8 cellular contexts compared by ENCODE assay signal in genomic region chr13:76991796-76992547, GRCh38. TPM values are rescaled to one million over a fixed set of nuclear protein-coding genes. Genes with fewer than 3 reads are reported as not detected.
A peak's percentile ranks its signal among the peaks of the same experiment; 100 is the strongest.
DNase-seq lines count a peak whose midpoint lies in the region; ATAC-seq and TF ChIP-seq lines count a peak whose summit lies in the region.

Gene CLN5 (plus strand): TSS chr13:76992081. CDS start chr13:76992099, 18 bp downstream.

- peaks cover 4% of the 10 kb centered on the region; the same call in 1 of the 2 replicates for H3K36me3 ChIP-seq in IMR-90 (ENCODE audit: control insufficient read depth, insufficient read depth, low read length)
- peaks cover 4% of the 10 kb centered on the region in 2 donors for H3K36me3 ChIP-seq in mucosa of rectum (ENCODE audit: control insufficient read depth in 2 of 2, insufficient read depth in 2 of 2, low read length in 2 of 2)

- dilution Hi-C loops in IMR-90 (cut with HindIII; ENCODE audit: low sequenced_read_pairs, unreplicated experiment), result no loop called here

- H3K4me1 ChIP-seq in IMR-90 (ENCODE audit: control insufficient read depth, insufficient read depth, low read length), result peaks cover 4% of the 10 kb centered on the region; the same call in 1 of the 2 replicates
- peaks cover 9 to 15% of the 10 kb centered on the region in 2 donors for H3K4me1 ChIP-seq in mucosa of rectum (ENCODE audit: control insufficient read depth in 2 of 2, insufficient read depth in 2 of 2, low read length in 2 of 2)

- peak within 1 kb of the TSS; percentile 88 for H2AK5ac ChIP-seq in IMR-90 (ENCODE audit: low read depth, low read length)

- ATAC-seq in GM21529 (IDR thresholded peaks at IDR 0.05; ENCODE audit: unreplicated experiment) (peak; percentile 93), IMR-90 (ENCODE audit: low read depth) (peak; percentile 99)

- 1% methylated on average over 11 of the region's 73 CpGs; no CpG with 5 or more reads in 1 of the 2 experiments for WGBS in IMR-90 (ENCODE audit: extremely low coverage in 2 of 2, insufficient read length in 1 of 2), 2 experiments

- H3K27me3 Mint-ChIP-seq in activated T-cell treated with anti-CD3 and anti-CD28 coated beads, Interleukin-2, amount 50 U/mL, for 24 hours, result peaks cover 5% of the 10 kb centered on the region

- peak within 1 kb of the TSS; percentile 90 for H2AK9ac ChIP-seq in IMR-90 (replicated peaks; ENCODE audit: low read depth, low read length, poor library complexity)

- peak within 1 kb of the TSS; percentile 93 for H3K4me3 Mint-ChIP-seq in activated T-cell treated with anti-CD3 and anti-CD28 coated beads, Interleukin-2, amount 50 U/mL, for 24 hours

- peak within 1 kb of the TSS; percentile 4; the same call in 1 of the 3 replicates for H2BK15ac ChIP-seq in IMR-90 (ENCODE audit: low read depth, low read length)

- peak within 1 kb of the TSS; percentile 98 for H2AFZ ChIP-seq in IMR-90 (replicated peaks; ENCODE audit: low read length, poor library complexity)

- H3K36me3 Mint-ChIP-seq in activated T-cell treated with anti-CD3 and anti-CD28 coated beads, Interleukin-2, amount 50 U/mL, for 24 hours (ENCODE audit: low read depth), result peaks cover 29% of the 10 kb centered on the region

- no peak for TF ChIP-seq CTCF in IMR-90 (conservative IDR thresholded peaks at IDR 0.05; ENCODE audit: low read depth, low read length)

- no TSS peak for BruUV-seq in IMR-90 (replicated peaks; lab: Mats Ljungman, UMichigan)

- TF ChIP-seq POLR2A in IMR-90 (IDR thresholded peaks at IDR 0.05; ENCODE audit: low read depth, low read length) (peak; percentile 92), erythroblast (IDR thresholded peaks at IDR 0.05; ENCODE audit: low read length) (peak; percentile 96)

- no peaks in the 10 kb centered on the region for H3K9me3 ChIP-seq in IMR-90 (ENCODE audit: control insufficient read depth, insufficient read depth, low read length)
- H3K9me3 ChIP-seq in mucosa of rectum (ENCODE audit: control insufficient read depth in 2 of 2, low read length in 2 of 2), result no peaks in the 10 kb centered on the region

- peak within 1 kb of the TSS; percentile 30 for H3K18ac ChIP-seq in IMR-90 (ENCODE audit: low read depth, low read length)

- H2BK120ac ChIP-seq in IMR-90 (ENCODE audit: low read depth, low read length), result peak within 1 kb of the TSS; percentile 73

- DNase-seq in DMS153 treated with DMSO at 0.1 percent for 48 hours (lab: John Stamatoyannopoulos, UW; ENCODE audit: unreplicated experiment), result peak; percentile 87
- DNase-seq in IMR-90, result peak; percentile 90
- peak; percentile 95 for DNase-seq in activated T-cell treated with anti-CD3 and anti-CD28 coated beads, Interleukin-2, amount 50 U/mL, for 24 hours
- DNase-seq in erythroblast (lab: John Stamatoyannopoulos, UW), result peak; percentile 95 to 96
- peak; percentile 82 to 86 for DNase-seq in stimulated activated CD8-positive, alpha-beta memory T cell treated with anti-CD3 and anti-CD28 coated beads, Interleukin-4, amount 100 ng/mL, for 4 hours (ENCODE audit: low read depth in 2 of 2, low spot score in 1 of 2)

- H3K79me1 ChIP-seq in IMR-90 (ENCODE audit: low read depth in 1 of 2, low read length in 2 of 2), result peaks cover 23 to 35% of the 10 kb centered on the region in 2 experiments

- TF ChIP-seq RAD21 in IMR-90 (IDR thresholded peaks at IDR 0.05; ENCODE audit: low read length), result no peak

- CTCF ChIA-PET in IMR-90 (lab: Yijun Ruan, JAX), result interaction anchor here (0.6 to 3.7 kb wide), 3 partner anchors 10 to 425 kb away, joined by 4 to 15 read pairs (median 14); no protein-coding TSS in a partner anchor

- H3K4me3 ChIP-seq in IMR-90 (ENCODE audit: insufficient read depth, low read depth, low read length), result peak within 1 kb of the TSS; percentile 83
- peak within 1 kb of the TSS; percentile 91 to 94 for H3K4me3 ChIP-seq in mucosa of rectum (ENCODE audit: low read length in 2 of 2)

- H3K14ac ChIP-seq in IMR-90 (replicated peaks; ENCODE audit: low read depth, low read length), result peak within 1 kb of the TSS; percentile 94

- intact Hi-C loops in IMR-90 (cut with micrococcal nuclease), result loop anchor here (5.0 kb wide), 1 partner anchor 835 kb away; no protein-coding TSS in a partner anchor

- peak within 1 kb of the TSS; percentile 99 for H3K27ac Mint-ChIP-seq in activated T-cell treated with anti-CD3 and anti-CD28 coated beads, Interleukin-2, amount 50 U/mL, for 24 hours

- peak within 1 kb of the TSS; percentile 60 for H3K27ac ChIP-seq in IMR-90 (ENCODE audit: insufficient read depth, low read length)
- peak within 1 kb of the TSS; percentile 96 to 97 for H3K27ac ChIP-seq in mucosa of rectum (ENCODE audit: low read depth in 2 of 2, low read length in 2 of 2)

- H4K20me1 ChIP-seq in IMR-90 (ENCODE audit: insufficient read depth, low read length), result no peaks in the 10 kb centered on the region

- H2BK5ac ChIP-seq in IMR-90 (ENCODE audit: low read depth, low read length, poor library complexity, severe bottlenecking), result peak within 1 kb of the TSS; percentile 48

- in situ Hi-C loops in IMR-90 (cut with MboI; ENCODE audit: low sequenced_read_pairs), result loop anchor here (25.0 kb wide), 1 partner anchor 1305 kb away; no protein-coding TSS in a partner anchor

- H4K8ac ChIP-seq in IMR-90 (ENCODE audit: low read depth in 2 of 2, low read length in 2 of 2), result peak within 1 kb of the TSS; percentile 99

- H3K9me3 Mint-ChIP-seq in activated T-cell treated with anti-CD3 and anti-CD28 coated beads, Interleukin-2, amount 50 U/mL, for 24 hours, result no peaks in the 10 kb centered on the region

- H3K27me3 ChIP-seq in IMR-90 (ENCODE audit: control insufficient read depth, insufficient read depth, low read length), result peaks cover 3% of the 10 kb centered on the region
- H3K27me3 ChIP-seq in mucosa of rectum (ENCODE audit: control insufficient read depth in 2 of 2, insufficient read depth in 2 of 2, low read length in 2 of 2), result no peaks in the 10 kb centered on the region

- H3K4me1 Mint-ChIP-seq in activated T-cell treated with anti-CD3 and anti-CD28 coated beads, Interleukin-2, amount 50 U/mL, for 24 hours (ENCODE audit: low read depth), result peaks cover 39% of the 10 kb centered on the region

- peak within 1 kb of the TSS; percentile 91 for H3K4ac ChIP-seq in IMR-90 (ENCODE audit: low read depth, low read length)

- H3K23ac ChIP-seq in IMR-90 (ENCODE audit: low read depth, low read length), result peak within 1 kb of the TSS; percentile 94

- peak within 1 kb of the TSS; percentile 81 for H4K91ac ChIP-seq in IMR-90 (ENCODE audit: insufficient read depth, low read depth, low read length)

- H3K9ac ChIP-seq in IMR-90 (ENCODE audit: low read depth, low read length) (peak within 1 kb of the TSS; percentile 89), mucosa of rectum (ENCODE audit: low read depth in 1 of 2, low read length in 2 of 2) (peak within 1 kb of the TSS; percentile 87 to 92)

- POLR2A ChIA-PET in IMR-90 (lab: Charles Lee; ENCODE audit: unreplicated experiment), result no interaction called here

- H3K9me1 ChIP-seq in IMR-90 (ENCODE audit: insufficient read depth, low read length), result peaks cover 7% of the 10 kb centered on the region

- peak within 1 kb of the TSS; percentile 94 for H4K5ac ChIP-seq in IMR-90 (ENCODE audit: low read depth, low read length)

- no peak within 1 kb of the TSS for H2BK20ac ChIP-seq in IMR-90 (ENCODE audit: low read depth, low read length)

- H3K4me2 ChIP-seq in IMR-90 (ENCODE audit: low read depth, low read length), result peak within 1 kb of the TSS; percentile 90

- H3K56ac ChIP-seq in IMR-90 (ENCODE audit: extremely low read depth, insufficient read depth, low read length), result peak within 1 kb of the TSS; percentile 78; the same call in 1 of the 2 replicates

TF ChIP-seq in IMR-90, 13 proteins besides CTCF, POLR2A, EP300 and RAD21:
- no peak for TF ChIP-seq SMC3 (IDR thresholded peaks at IDR 0.05; ENCODE audit: low read depth, low read length)
- peak; percentile 69; the same call in 1 of the 2 replicates for TF ChIP-seq MAZ (IDR thresholded peaks at IDR 0.05; ENCODE audit: borderline replicate concordance, low read depth, low read length)
- TF ChIP-seq, protein P1, sequence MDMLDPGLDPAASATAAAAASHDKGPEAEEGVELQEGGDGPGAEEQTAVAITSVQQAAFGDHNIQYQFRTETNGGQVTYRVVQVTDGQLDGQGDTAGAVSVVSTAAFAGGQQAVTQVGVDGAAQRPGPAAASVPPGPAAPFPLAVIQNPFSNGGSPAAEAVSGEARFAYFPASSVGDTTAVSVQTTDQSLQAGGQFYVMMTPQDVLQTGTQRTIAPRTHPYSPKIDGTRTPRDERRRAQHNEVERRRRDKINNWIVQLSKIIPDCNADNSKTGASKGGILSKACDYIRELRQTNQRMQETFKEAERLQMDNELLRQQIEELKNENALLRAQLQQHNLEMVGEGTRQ (IDR thresholded peaks at IDR 0.05; ENCODE audit: low read depth, low read length), result peak; percentile 31
- no peak for TF ChIP-seq RFX5 (IDR thresholded peaks at IDR 0.05; ENCODE audit: low read depth, low read length)
- TF ChIP-seq MXI1 (IDR thresholded peaks at IDR 0.05; ENCODE audit: borderline replicate concordance, low read depth, low read length), result peak; percentile 53; the same call in 1 of the 2 replicates

RNA-seq across cellular contexts. Expression of gene CLN5, which starts in this region (rescaled TPM):
- total RNA-seq in IMR-90 (2012; rRNA removed), result 15.1 and 22.8 TPM in 2 replicates
- polyA plus RNA-seq in IMR-90 (2012; rRNA removed), result 9.7 and 11.3 TPM in 2 replicates
- 3.9 and 5.7 TPM in 2 replicates for polyA plus RNA-seq in IMR-90 (2012; cell fraction: cytosol; rRNA removed)
- 8.2 and 17.8 TPM in 2 replicates for polyA plus RNA-seq in IMR-90 (2012; cell fraction: nucleus; rRNA removed; ENCODE audit: low replicate concordance)
- polyA plus RNA-seq in PFSK-1 (2012; ENCODE audit: insufficient read length, low read depth), result 4.5 TPM

Comparison
In these comparisons a context has a peak if more than half of its experiments do, and no peak if none do; other contexts are left out.
1. Peak in every context shown above with its lines: DNase-seq, ATAC-seq, H3K4me3 ChIP-seq and H3K27ac ChIP-seq.